Comparison of ENCODE assay signal across 8 cellular contexts in the genomic region with DNA sequence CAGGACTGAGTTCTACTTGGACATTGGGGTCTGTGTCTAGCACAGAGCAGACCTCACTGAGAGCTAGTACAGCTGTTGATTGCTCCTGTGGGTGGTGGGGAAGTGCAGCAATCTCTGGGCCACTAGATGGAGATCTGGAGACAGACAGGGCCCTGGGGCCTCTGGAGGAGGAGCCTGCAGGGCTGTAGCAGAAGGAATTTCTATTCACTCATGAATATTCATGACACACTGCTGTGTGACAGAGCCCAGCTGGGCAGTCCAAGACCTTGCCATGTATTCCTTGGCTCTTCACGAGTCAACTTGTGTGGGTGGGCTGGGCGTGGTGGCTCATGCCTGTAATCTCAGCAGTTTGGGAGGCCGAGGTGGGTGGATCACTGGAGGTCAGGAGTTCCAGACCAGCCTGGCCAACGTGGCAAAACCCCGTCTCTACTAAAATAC. TPM values are rescaled to one million over a fixed set of nuclear protein-coding genes. Genes with fewer than 3 reads are reported as not detected.
A peak's percentile ranks its signal among the peaks of the same experiment; 100 is the strongest.
DNase-seq lines count a peak whose midpoint lies in the region; ATAC-seq and TF ChIP-seq lines count a peak whose summit lies in the region.

No MANE protein-coding gene starts in this region.

- H3K4me1 ChIP-seq in GM23248 (ENCODE audit: insufficient read depth) (peaks cover 6% of the 10 kb centered on the region), NT2/D1 (ENCODE audit: insufficient read depth, insufficient read length) (peaks cover 7% of the 10 kb centered on the region)

- no peaks in the 10 kb centered on the region for H3K9me2 ChIP-seq in GM23248 (ENCODE audit: insufficient read depth)

- no peaks in the 10 kb centered on the region for H4K20me1 ChIP-seq in GM23248 (ENCODE audit: insufficient read depth)

- H3K27ac ChIP-seq in GM23248 (peak overlapping the region; percentile 87), brain microvascular endothelial cell (no peak overlapping the region)

- no peak for ATAC-seq in GM18517 (IDR thresholded peaks at IDR 0.05; ENCODE audit: unreplicated experiment)

- H3K36me3 ChIP-seq in GM23248 (ENCODE audit: low read depth): peaks cover 15% of the 10 kb centered on the region; the same call in 1 of the 2 replicates
- peaks cover 85% of the 10 kb centered on the region for H3K36me3 ChIP-seq in NT2/D1 (ENCODE audit: insufficient read depth, insufficient read length, low read length)
- peaks cover 66% of the 10 kb centered on the region for H3K36me3 ChIP-seq in brain microvascular endothelial cell (replicated peaks)
- peaks cover 4% of the 10 kb centered on the region for H3K36me3 ChIP-seq in kidney epithelial cell (ENCODE audit: control insufficient read depth, insufficient read depth, low read length)

- H3K4me3 ChIP-seq in GM23248: no peak overlapping the region
- no peak overlapping the region for H3K4me3 ChIP-seq in NT2/D1 (ENCODE audit: insufficient read length, low read depth)
- H3K4me3 ChIP-seq in brain microvascular endothelial cell (ENCODE audit: low read depth, low read length): no peak overlapping the region
- no peak overlapping the region for H3K4me3 ChIP-seq in kidney epithelial cell (ENCODE audit: low read depth, low read length)

- H3K4me2 ChIP-seq in GM23248 (ENCODE audit: unreplicated experiment): peak overlapping the region; percentile 7

- no peaks in the 10 kb centered on the region for H3K79me2 ChIP-seq in GM23248 (ENCODE audit: insufficient read depth)

- WGBS in GM23248 (ENCODE audit: low coverage in 1 of 2, low lambda C conversion rate in 2 of 2, missing lambda C conversion rate in 2 of 2), 2 experiments: 0 to 3% methylated on average over 5 of the region's 5 CpGs

- no peaks in the 10 kb centered on the region for H3K9me3 ChIP-seq in GM23248 (ENCODE audit: low read depth)
- no peaks in the 10 kb centered on the region for H3K9me3 ChIP-seq in NT2/D1 (ENCODE audit: insufficient read depth, low read length)

- TF ChIP-seq CTCF in brain microvascular endothelial cell (IDR thresholded peaks at IDR 0.05; ENCODE audit: low read depth, low read length, missing control alignments) (peak; percentile 87), kidney epithelial cell (IDR thresholded peaks at IDR 0.05; ENCODE audit: insufficient read depth, low read length, poor library complexity, severe bottlenecking) (peak; percentile 78)

- DNase-seq in CD1c-positive myeloid dendritic cell (ENCODE audit: extremely low spot score) (peak; percentile 91), GM23248 (peak; percentile 98), NT2/D1 (ENCODE audit: low read depth, low spot score) (peak; percentile 80), brain microvascular endothelial cell (peak; percentile 88), kidney epithelial cell (ENCODE audit: low read depth) (peak; percentile 65), superior temporal gyrus (ENCODE audit: extremely low spot score) (peak; percentile 85), NCI-H1092 (lab: John Stamatoyannopoulos, UW) (no peak)

- in situ Hi-C loops in GM23248 (cut with MboI) (no loop called here), brain microvascular endothelial cell (cut with HindIII; ENCODE audit: low pct_ligation_motif_present, low sequenced_read_pairs) (no loop called here)

- no peak overlapping the region for H2AFZ ChIP-seq in GM23248

- H3K27me3 ChIP-seq in GM23248 (replicated peaks; ENCODE audit: insufficient read depth): no peaks in the 10 kb centered on the region
- no peaks in the 10 kb centered on the region for H3K27me3 ChIP-seq in NT2/D1 (ENCODE audit: insufficient read depth, insufficient read length)
- H3K27me3 ChIP-seq in brain microvascular endothelial cell (replicated peaks): no peaks in the 10 kb centered on the region
- no peaks in the 10 kb centered on the region for H3K27me3 ChIP-seq in kidney epithelial cell (ENCODE audit: control insufficient read depth, insufficient read depth, low read length)

- peak overlapping the region; percentile 72 for H3K9ac ChIP-seq in GM23248
- H3K9ac ChIP-seq in NT2/D1 (ENCODE audit: insufficient read length, low read depth): peak overlapping the region; percentile 62

- H3F3A ChIP-seq in GM23248 (ENCODE audit: insufficient read depth): peaks cover 4% of the 10 kb centered on the region; the same call in 1 of the 2 replicates

RNA-seq across cellular contexts. Expression of a gene that starts 37.5 kb away (rescaled TPM):
- total RNA-seq in GM23248 (2014; rRNA removed; shearing (Covaris generic)): 27.6 and 29.7 TPM in 2 replicates
- polyA plus RNA-seq in GM23248 (2016; fragmentation: Nextera tagmentation; extraction: Ambion mirVana): 26.7 and 28.8 TPM in 2 replicates
- 27.7 and 29.5 TPM in 2 replicates for total RNA-seq in kidney epithelial cell

RNA-seq across cellular contexts. Expression of a gene that starts 37.6 kb away (rescaled TPM):
- total RNA-seq in GM23248 (2014; rRNA removed; shearing (Covaris generic)): 43.1 and 45.0 TPM in 2 replicates
- 23.9 and 26.0 TPM in 2 replicates for polyA plus RNA-seq in GM23248 (2016; fragmentation: Nextera tagmentation; extraction: Ambion mirVana)
- 45.0 and 57.0 TPM in 2 replicates for total RNA-seq in kidney epithelial cell

RNA-seq across cellular contexts. Expression of a gene that starts 54.8 kb away (rescaled TPM):
- 107 and 134 TPM in 2 replicates for total RNA-seq in GM23248 (2014; rRNA removed; shearing (Covaris generic))
- 64.6 and 65.1 TPM in 2 replicates for polyA plus RNA-seq in GM23248 (2016; fragmentation: Nextera tagmentation; extraction: Ambion mirVana)
- total RNA-seq in kidney epithelial cell: 82.9 and 109 TPM in 2 replicates
